Comparison of ENCODE assay signal across 21 cellular contexts in genomic region chr1:93746423-93746822, GRCh38.
"Had no signal": no experiment of that assay in that cellular context is flagged by ENCODE, and none has a peak within 500 bp of the region (broad histone marks: within the 10 kb centered on the region; RNA-seq: fewer than 3 reads in every experiment).

No MANE protein-coding gene starts in this region.

- H3K36me3 ChIP-seq: SJSA1 had no signal

- H3K27me3 ChIP-seq: SJSA1 had no signal

- DNase-seq: MV-4-11, NCI-H1048, NCI-H1105, NCI-H1417, NCI-H146, NCI-H1694 treated with DMSO at 0.1 percent for 48 hours, NCI-H1930, NCI-H2081, NCI-H2107, NCI-H2227 treated with DMSO at 0.1 percent for 48 hours, NCI-H524 treated with DMSO at 0.1 percent for 48 hours, NCI-H69, NCI-H774, RPMI8226, SHP77 treated with DMSO at 0.1 percent for 48 hours had no signal

- H3K9me3 ChIP-seq: SJSA1 had no signal

- H3K27me3 Mint-ChIP-seq: IgD-negative memory B cell had no signal

- H3K27ac Mint-ChIP-seq: IgD-negative memory B cell had no signal

- ATAC-seq: K562, Right ventricle myocardium inferior had no signal

- H3K27ac ChIP-seq: HL-60, SJSA1, SK-N-MC had no signal

- H3K4me3 ChIP-seq: K562, SJSA1, SK-N-MC had no signal

- H3K4me3 Mint-ChIP-seq: IgD-negative memory B cell had no signal
